In genomic region chr9:120394058-120394669, GRCh38 we compare ENCODE assay signal across 9 cellular contexts.
A peak's percentile ranks its signal among the peaks of the same experiment; 100 is the strongest.
DNase-seq lines count a peak whose midpoint lies in the region; ATAC-seq and TF ChIP-seq lines count a peak whose summit lies in the region.
"Had no signal": no experiment of that assay in that cellular context is flagged by ENCODE, and none has a peak within 500 bp of the region (broad histone marks: within the 10 kb centered on the region; RNA-seq: fewer than 3 reads in every experiment).

No MANE protein-coding gene starts in this region.

- peaks cover 34% of the 10 kb centered on the region for H3K4me1 Mint-ChIP-seq in activated CD4-positive, alpha-beta memory T cell treated with anti-CD3 and anti-CD28 coated beads for 36 hours (ENCODE audit: low read depth)
- H3K4me1 Mint-ChIP-seq: activated B cell treated with CpG ODN at 0.5 μM for 24 hours had no signal

- no peak overlapping the region for H3K4me3 ChIP-seq in BE2C (ENCODE audit: low read depth, low read length)

- H3K36me3 ChIP-seq in BE2C: peaks cover 83% of the 10 kb centered on the region

- no peak overlapping the region for H3K4me3 Mint-ChIP-seq in activated CD4-positive, alpha-beta memory T cell treated with anti-CD3 and anti-CD28 coated beads for 36 hours
- H3K4me3 Mint-ChIP-seq: activated B cell treated with CpG ODN at 0.5 μM for 24 hours had no signal

- peak overlapping the region; percentile 81 for H3K27ac Mint-ChIP-seq in activated CD4-positive, alpha-beta memory T cell treated with anti-CD3 and anti-CD28 coated beads for 36 hours
- H3K27ac Mint-ChIP-seq: activated B cell treated with CpG ODN at 0.5 μM for 24 hours had no signal

- DNase-seq in activated CD4-positive, alpha-beta T cell treated with anti-CD3 and anti-CD28 coated beads for 48 hours: peak; percentile 75
- no peak for DNase-seq in activated CD4-positive, alpha-beta T cell treated with anti-CD3 and anti-CD28 coated beads, Interleukin-2, amount 50 U/mL, for 1 hour
- DNase-seq in activated CD4-positive, alpha-beta memory T cell treated with anti-CD3 and anti-CD28 coated beads for 36 hours: peak; percentile 80
- DNase-seq in fibroblast of the conjunctiva (ENCODE audit: low read depth) (peak; percentile 65), BE2C (no peak), NCI-H1436 treated with DMSO at 0.1 percent for 48 hours (lab: John Stamatoyannopoulos, UW) (no peak)
- DNase-seq in stimulated activated CD8-positive, alpha-beta memory T cell treated with anti-CD3 and anti-CD28 coated beads, Interleukin-7, amount 100 ng/mL, for 48 hours (ENCODE audit: extremely low read depth in 1 of 2, low read depth in 1 of 2): peak; percentile 23 to 66
- DNase-seq: activated B cell treated with CpG ODN at 0.5 μM for 24 hours had no signal

- no peak for ATAC-seq in GM19328 (IDR thresholded peaks at IDR 0.05; ENCODE audit: unreplicated experiment)

- H3K4me1 ChIP-seq in BE2C: no peaks in the 10 kb centered on the region

- POLR2A ChIA-PET in activated CD4-positive, alpha-beta memory T cell treated with anti-CD3 and anti-CD28 coated beads for 36 hours (lab: Charles Lee): no interaction called here

- CTCF ChIA-PET in activated CD4-positive, alpha-beta memory T cell treated with anti-CD3 and anti-CD28 coated beads for 36 hours (lab: Charles Lee): interaction anchor here (1.6 kb wide), 1 partner anchor 45 kb away, joined by 3 read pairs; no protein-coding TSS in a partner anchor

- no peaks in the 10 kb centered on the region for H3K9me3 ChIP-seq in BE2C

- H3K36me3 Mint-ChIP-seq in activated CD4-positive, alpha-beta memory T cell treated with anti-CD3 and anti-CD28 coated beads for 36 hours: peaks cover 32% of the 10 kb centered on the region

- no peaks in the 10 kb centered on the region for H3K9me3 Mint-ChIP-seq in activated CD4-positive, alpha-beta memory T cell treated with anti-CD3 and anti-CD28 coated beads for 36 hours
- H3K9me3 Mint-ChIP-seq: activated B cell treated with CpG ODN at 0.5 μM for 24 hours had no signal

- no peaks in the 10 kb centered on the region for H3K27me3 ChIP-seq in BE2C

- TF ChIP-seq CTCF in BE2C (IDR thresholded peaks at IDR 0.05; ENCODE audit: low read depth, low read length): no peak

- intact Hi-C loops in activated CD4-positive, alpha-beta memory T cell treated with anti-CD3 and anti-CD28 coated beads for 36 hours (cut with micrococcal nuclease): no loop called here

- H3K27me3 Mint-ChIP-seq in activated CD4-positive, alpha-beta memory T cell treated with anti-CD3 and anti-CD28 coated beads for 36 hours: no peaks in the 10 kb centered on the region
- H3K27me3 Mint-ChIP-seq: activated B cell treated with CpG ODN at 0.5 μM for 24 hours had no signal

Comparison
In these comparisons a context has a peak if more than half of its experiments do, and no peak if none do; other contexts are left out.
1. DNase-seq: peak in activated CD4-positive, alpha-beta T cell treated with anti-CD3 and anti-CD28 coated beads for 48 hours (single experiment), activated CD4-positive, alpha-beta memory T cell treated with anti-CD3 and anti-CD28 coated beads for 36 hours (single experiment), fibroblast of the conjunctiva (single experiment) and stimulated activated CD8-positive, alpha-beta memory T cell treated with anti-CD3 and anti-CD28 coated beads, Interleukin-7, amount 100 ng/mL, for 48 hours (2 of 2); none in activated CD4-positive, alpha-beta T cell treated with anti-CD3 and anti-CD28 coated beads, Interleukin-2, amount 50 U/mL, for 1 hour (single experiment), BE2C (single experiment) and NCI-H1436 treated with DMSO at 0.1 percent for 48 hours (single experiment).